ENCODE assay signal across 3 cellular contexts in the genomic region with DNA sequence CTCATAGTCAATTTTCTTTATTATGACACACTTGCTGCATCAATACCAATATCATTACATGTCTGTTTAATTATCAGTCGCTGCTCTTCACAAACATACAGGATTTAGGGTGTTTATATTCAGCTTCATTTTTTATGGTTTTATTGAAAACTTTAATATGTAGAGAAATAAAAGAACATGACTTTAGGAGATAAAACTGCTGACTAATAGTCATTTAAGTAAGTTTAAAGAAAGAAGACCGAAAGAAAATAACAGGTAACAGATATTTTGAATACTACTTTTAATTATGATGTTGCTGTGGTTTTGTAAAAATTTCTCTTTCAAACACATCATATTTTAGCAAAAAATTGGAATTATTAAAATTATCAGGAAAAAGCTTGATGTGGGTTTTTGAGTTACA.
A peak's percentile ranks its signal among the peaks of the same experiment; 100 is the strongest.
TF ChIP-seq lines count a peak whose summit lies in the region.

No MANE protein-coding gene starts in this region.

TF ChIP-seq in IMR-90, 13 proteins besides CTCF, POLR2A, EP300 and RAD21:
- peak; percentile 28; the same call in 1 of the 2 replicates for TF ChIP-seq MAFK (IDR thresholded peaks at IDR 0.05; ENCODE audit: low read depth, low read length)
- no peak for TF ChIP-seq MAZ (IDR thresholded peaks at IDR 0.05; ENCODE audit: borderline replicate concordance, low read depth, low read length)

TF ChIP-seq in K562, 482 proteins besides CTCF, POLR2A, EP300 and RAD21:
- TF ChIP-seq MAFK (IDR thresholded peaks at IDR 0.05; ENCODE audit: low read length) (peak; percentile 6; the same call in 1 of the 2 replicates), SREBF2 (CRISPR knock-in tag; IDR thresholded peaks at IDR 0.05) (no peak), C11orf30 (IDR thresholded peaks at IDR 0.05; ENCODE audit: low read depth) (peak; percentile 38; the same call in 1 of the 2 replicates), ZNF316 (IDR thresholded peaks at IDR 0.05) (peak; percentile 77), PTRF (tag; IDR thresholded peaks at IDR 0.05) (no peak)
- TF ChIP-seq, protein P1, sequence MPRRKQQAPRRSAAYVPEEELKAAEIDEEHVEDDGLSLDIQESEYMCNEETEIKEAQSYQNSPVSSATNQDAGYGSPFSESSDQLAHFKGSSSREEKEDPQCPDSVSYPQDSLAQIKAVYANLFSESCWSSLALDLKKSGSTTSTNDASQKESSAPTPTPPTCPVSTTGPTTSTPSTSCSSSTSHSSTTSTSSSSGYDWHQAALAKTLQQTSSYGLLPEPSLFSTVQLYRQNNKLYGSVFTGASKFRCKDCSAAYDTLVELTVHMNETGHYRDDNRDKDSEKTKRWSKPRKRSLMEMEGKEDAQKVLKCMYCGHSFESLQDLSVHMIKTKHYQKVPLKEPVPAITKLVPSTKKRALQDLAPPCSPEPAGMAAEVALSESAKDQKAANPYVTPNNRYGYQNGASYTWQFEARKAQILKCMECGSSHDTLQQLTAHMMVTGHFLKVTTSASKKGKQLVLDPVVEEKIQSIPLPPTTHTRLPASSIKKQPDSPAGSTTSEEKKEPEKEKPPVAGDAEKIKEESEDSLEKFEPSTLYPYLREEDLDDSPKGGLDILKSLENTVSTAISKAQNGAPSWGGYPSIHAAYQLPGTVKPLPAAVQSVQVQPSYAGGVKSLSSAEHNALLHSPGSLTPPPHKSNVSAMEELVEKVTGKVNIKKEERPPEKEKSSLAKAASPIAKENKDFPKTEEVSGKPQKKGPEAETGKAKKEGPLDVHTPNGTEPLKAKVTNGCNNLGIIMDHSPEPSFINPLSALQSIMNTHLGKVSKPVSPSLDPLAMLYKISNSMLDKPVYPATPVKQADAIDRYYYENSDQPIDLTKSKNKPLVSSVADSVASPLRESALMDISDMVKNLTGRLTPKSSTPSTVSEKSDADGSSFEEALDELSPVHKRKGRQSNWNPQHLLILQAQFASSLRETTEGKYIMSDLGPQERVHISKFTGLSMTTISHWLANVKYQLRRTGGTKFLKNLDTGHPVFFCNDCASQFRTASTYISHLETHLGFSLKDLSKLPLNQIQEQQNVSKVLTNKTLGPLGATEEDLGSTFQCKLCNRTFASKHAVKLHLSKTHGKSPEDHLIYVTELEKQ (CRISPR knock-in tag; IDR thresholded peaks at IDR 0.05), result no peak

TF ChIP-seq in WTC11, 78 proteins besides CTCF, POLR2A, EP300 and RAD21:
- TF ChIP-seq, protein P2, sequence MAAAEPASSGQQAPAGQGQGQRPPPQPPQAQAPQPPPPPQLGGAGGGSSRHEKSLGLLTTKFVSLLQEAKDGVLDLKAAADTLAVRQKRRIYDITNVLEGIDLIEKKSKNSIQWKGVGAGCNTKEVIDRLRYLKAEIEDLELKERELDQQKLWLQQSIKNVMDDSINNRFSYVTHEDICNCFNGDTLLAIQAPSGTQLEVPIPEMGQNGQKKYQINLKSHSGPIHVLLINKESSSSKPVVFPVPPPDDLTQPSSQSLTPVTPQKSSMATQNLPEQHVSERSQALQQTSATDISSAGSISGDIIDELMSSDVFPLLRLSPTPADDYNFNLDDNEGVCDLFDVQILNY (CRISPR knock-in tag; IDR thresholded peaks at IDR 0.05), result no peak
- TF ChIP-seq TEAD4 (CRISPR knock-in tag; IDR thresholded peaks at IDR 0.05) (no peak), TEAD1 (CRISPR knock-in tag; IDR thresholded peaks at IDR 0.05) (no peak), GABPB1 (CRISPR knock-in tag; IDR thresholded peaks at IDR 0.05) (no peak), ESRRA (CRISPR knock-in tag; IDR thresholded peaks at IDR 0.05; ENCODE audit: borderline replicate concordance) (no peak)
- TF ChIP-seq, protein P3, sequence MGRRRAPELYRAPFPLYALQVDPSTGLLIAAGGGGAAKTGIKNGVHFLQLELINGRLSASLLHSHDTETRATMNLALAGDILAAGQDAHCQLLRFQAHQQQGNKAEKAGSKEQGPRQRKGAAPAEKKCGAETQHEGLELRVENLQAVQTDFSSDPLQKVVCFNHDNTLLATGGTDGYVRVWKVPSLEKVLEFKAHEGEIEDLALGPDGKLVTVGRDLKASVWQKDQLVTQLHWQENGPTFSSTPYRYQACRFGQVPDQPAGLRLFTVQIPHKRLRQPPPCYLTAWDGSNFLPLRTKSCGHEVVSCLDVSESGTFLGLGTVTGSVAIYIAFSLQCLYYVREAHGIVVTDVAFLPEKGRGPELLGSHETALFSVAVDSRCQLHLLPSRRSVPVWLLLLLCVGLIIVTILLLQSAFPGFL (CRISPR knock-in tag; IDR thresholded peaks at IDR 0.05; ENCODE audit: borderline replicate concordance), result no peak
- TF ChIP-seq, protein P4, sequence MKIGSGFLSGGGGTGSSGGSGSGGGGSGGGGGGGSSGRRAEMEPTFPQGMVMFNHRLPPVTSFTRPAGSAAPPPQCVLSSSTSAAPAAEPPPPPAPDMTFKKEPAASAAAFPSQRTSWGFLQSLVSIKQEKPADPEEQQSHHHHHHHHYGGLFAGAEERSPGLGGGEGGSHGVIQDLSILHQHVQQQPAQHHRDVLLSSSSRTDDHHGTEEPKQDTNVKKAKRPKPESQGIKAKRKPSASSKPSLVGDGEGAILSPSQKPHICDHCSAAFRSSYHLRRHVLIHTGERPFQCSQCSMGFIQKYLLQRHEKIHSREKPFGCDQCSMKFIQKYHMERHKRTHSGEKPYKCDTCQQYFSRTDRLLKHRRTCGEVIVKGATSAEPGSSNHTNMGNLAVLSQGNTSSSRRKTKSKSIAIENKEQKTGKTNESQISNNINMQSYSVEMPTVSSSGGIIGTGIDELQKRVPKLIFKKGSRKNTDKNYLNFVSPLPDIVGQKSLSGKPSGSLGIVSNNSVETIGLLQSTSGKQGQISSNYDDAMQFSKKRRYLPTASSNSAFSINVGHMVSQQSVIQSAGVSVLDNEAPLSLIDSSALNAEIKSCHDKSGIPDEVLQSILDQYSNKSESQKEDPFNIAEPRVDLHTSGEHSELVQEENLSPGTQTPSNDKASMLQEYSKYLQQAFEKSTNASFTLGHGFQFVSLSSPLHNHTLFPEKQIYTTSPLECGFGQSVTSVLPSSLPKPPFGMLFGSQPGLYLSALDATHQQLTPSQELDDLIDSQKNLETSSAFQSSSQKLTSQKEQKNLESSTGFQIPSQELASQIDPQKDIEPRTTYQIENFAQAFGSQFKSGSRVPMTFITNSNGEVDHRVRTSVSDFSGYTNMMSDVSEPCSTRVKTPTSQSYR (CRISPR knock-in tag; IDR thresholded peaks at IDR 0.05), result no peak
- TF ChIP-seq, protein P5, sequence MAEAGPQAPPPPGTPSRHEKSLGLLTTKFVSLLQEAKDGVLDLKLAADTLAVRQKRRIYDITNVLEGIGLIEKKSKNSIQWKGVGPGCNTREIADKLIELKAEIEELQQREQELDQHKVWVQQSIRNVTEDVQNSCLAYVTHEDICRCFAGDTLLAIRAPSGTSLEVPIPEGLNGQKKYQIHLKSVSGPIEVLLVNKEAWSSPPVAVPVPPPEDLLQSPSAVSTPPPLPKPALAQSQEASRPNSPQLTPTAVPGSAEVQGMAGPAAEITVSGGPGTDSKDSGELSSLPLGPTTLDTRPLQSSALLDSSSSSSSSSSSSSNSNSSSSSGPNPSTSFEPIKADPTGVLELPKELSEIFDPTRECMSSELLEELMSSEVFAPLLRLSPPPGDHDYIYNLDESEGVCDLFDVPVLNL (CRISPR knock-in tag; IDR thresholded peaks at IDR 0.05; ENCODE audit: borderline replicate concordance, low read depth), result no peak
- TF ChIP-seq, protein P6, sequence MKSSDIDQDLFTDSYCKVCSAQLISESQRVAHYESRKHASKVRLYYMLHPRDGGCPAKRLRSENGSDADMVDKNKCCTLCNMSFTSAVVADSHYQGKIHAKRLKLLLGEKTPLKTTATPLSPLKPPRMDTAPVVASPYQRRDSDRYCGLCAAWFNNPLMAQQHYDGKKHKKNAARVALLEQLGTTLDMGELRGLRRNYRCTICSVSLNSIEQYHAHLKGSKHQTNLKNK (CRISPR knock-in tag; IDR thresholded peaks at IDR 0.05), result no peak
